ENCODE assay signal across 9 cellular contexts in the genomic region with DNA sequence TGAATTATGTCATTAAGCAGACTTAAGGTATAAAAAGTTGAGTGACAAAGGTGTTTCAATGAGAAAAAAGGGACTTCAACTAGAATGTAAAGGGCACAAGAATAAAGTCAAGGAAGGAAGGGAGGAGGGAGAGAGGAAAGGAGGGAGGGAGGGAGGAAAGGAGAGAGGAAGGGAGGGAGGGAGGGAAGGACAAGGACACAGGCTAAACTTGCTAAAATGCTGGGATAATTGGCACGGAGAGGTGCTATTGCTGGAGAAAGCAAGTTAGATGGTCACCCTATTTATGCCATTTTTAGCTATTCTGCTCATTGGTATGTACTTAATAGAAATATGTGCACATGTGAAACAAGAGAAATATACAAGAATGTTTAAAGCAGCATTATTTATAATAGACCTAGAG. TPM values are rescaled to one million over a fixed set of nuclear protein-coding genes. Genes with fewer than 3 reads are reported as not detected.
"Had no signal": no experiment of that assay in that cellular context is flagged by ENCODE, and none has a peak within 500 bp of the region (broad histone marks: within the 10 kb centered on the region; RNA-seq: fewer than 3 reads in every experiment).

No MANE protein-coding gene starts in this region.

- ATAC-seq: GM23338, HCT116 had no signal

- DNase-seq: H7, HFFc6, KBM-7 had no signal

- H3K4me3 ChIP-seq: GM23338, HAP-1 had no signal

- FAIRE-seq: HTR-8/SVneo had no signal

- H3K9ac ChIP-seq: KMS-11 had no signal

- H3K4me2 ChIP-seq: GM23338, KMS-11 had no signal

- H3K4me1 ChIP-seq: HAP-1 had no signal

- H3K27ac ChIP-seq: KMS-11 had no signal

- H3K36me3 ChIP-seq: HAP-1 had no signal

- H2AFZ ChIP-seq: GM23338 had no signal

RNA-seq across cellular contexts. Expression of gene SPP1, which starts 44.9 kb away (rescaled TPM):
- polyA plus RNA-seq: IgD-negative memory B cell had no signal
